1 cellular context compared by ENCODE assay signal in the genomic region with DNA sequence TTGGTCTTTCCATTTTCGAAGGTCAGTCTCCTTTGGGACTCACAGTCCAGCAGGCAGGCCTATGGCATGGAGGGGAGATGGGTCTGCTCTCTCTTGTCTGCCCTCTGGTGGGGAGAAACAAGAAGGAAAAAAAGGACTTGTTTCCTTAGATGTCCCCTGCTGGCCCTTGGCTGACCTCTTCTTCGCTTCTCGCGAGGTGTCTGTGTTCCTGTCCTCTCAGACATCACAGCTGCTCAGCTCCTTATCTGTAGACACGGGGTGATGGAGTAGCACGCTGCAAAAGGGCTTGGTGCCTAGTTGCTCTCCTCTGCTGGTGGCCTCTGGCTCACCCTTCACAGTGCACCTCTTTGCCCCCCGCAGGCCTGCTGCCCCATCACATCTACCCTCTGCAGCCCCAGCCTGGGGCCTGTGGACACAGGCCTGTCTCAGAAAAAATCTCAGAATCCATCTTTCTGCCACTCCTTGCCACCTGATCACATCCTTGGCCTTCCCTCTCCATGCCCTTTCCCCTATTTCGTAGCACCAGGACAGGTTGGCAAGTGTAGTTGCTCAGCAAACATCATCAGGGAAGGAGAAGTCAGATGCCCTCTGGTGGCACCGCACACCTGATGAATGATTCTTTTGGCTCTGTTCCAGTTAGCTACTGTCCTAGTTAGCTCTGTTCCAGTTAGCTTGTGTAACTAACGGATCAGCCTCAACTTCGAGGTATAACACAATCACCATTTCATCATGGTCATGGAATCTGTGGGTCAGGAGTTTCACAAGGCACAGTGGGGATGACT.
TF ChIP-seq lines count a peak whose summit lies in the region.

No MANE protein-coding gene starts in this region.

TF ChIP-seq in HepG2, 621 proteins besides CTCF, POLR2A, EP300 and RAD21 (continued from another document and continues in another):
- TF ChIP-seq, protein P1, sequence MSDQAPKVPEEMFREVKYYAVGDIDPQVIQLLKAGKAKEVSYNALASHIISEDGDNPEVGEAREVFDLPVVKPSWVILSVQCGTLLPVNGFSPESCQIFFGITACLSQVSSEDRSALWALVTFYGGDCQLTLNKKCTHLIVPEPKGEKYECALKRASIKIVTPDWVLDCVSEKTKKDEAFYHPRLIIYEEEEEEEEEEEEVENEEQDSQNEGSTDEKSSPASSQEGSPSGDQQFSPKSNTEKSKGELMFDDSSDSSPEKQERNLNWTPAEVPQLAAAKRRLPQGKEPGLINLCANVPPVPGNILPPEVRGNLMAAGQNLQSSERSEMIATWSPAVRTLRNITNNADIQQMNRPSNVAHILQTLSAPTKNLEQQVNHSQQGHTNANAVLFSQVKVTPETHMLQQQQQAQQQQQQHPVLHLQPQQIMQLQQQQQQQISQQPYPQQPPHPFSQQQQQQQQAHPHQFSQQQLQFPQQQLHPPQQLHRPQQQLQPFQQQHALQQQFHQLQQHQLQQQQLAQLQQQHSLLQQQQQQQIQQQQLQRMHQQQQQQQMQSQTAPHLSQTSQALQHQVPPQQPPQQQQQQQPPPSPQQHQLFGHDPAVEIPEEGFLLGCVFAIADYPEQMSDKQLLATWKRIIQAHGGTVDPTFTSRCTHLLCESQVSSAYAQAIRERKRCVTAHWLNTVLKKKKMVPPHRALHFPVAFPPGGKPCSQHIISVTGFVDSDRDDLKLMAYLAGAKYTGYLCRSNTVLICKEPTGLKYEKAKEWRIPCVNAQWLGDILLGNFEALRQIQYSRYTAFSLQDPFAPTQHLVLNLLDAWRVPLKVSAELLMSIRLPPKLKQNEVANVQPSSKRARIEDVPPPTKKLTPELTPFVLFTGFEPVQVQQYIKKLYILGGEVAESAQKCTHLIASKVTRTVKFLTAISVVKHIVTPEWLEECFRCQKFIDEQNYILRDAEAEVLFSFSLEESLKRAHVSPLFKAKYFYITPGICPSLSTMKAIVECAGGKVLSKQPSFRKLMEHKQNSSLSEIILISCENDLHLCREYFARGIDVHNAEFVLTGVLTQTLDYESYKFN (CRISPR knock-in tag; conservative IDR thresholded peaks at IDR 0.05), result 0 out of 2 replicates have a peak, but pooled peaks have one; percentile 33
- TF ChIP-seq HDAC1 (CRISPR knock-in tag; IDR thresholded peaks at IDR 0.05), result 0 out of 2 replicates have a peak, but pooled peaks have one; percentile 49
- TF ChIP-seq ZNF850 (CRISPR knock-in tag; conservative IDR thresholded peaks at IDR 0.05), result 0 out of 2 replicates have a peak, but pooled peaks have one; percentile 15
- TF ChIP-seq CREB1 (IDR thresholded peaks at IDR 0.05), result no peak
- TF ChIP-seq CREB1 (CRISPR knock-in tag; IDR thresholded peaks at IDR 0.05), result peak; percentile 49; the same call in 1 of the 2 replicates
- TF ChIP-seq, protein P2, sequence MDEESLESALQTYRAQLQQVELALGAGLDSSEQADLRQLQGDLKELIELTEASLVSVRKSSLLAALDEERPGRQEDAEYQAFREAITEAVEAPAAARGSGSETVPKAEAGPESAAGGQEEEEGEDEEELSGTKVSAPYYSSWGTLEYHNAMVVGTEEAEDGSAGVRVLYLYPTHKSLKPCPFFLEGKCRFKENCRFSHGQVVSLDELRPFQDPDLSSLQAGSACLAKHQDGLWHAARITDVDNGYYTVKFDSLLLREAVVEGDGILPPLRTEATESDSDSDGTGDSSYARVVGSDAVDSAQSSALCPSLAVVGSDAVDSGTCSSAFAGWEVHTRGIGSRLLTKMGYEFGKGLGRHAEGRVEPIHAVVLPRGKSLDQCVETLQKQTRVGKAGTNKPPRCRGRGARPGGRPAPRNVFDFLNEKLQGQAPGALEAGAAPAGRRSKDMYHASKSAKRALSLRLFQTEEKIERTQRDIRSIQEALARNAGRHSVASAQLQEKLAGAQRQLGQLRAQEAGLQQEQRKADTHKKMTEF (CRISPR knock-in tag; IDR thresholded peaks at IDR 0.05), result peak; percentile 47; the same call in 1 of the 2 replicates
- TF ChIP-seq, protein P3, sequence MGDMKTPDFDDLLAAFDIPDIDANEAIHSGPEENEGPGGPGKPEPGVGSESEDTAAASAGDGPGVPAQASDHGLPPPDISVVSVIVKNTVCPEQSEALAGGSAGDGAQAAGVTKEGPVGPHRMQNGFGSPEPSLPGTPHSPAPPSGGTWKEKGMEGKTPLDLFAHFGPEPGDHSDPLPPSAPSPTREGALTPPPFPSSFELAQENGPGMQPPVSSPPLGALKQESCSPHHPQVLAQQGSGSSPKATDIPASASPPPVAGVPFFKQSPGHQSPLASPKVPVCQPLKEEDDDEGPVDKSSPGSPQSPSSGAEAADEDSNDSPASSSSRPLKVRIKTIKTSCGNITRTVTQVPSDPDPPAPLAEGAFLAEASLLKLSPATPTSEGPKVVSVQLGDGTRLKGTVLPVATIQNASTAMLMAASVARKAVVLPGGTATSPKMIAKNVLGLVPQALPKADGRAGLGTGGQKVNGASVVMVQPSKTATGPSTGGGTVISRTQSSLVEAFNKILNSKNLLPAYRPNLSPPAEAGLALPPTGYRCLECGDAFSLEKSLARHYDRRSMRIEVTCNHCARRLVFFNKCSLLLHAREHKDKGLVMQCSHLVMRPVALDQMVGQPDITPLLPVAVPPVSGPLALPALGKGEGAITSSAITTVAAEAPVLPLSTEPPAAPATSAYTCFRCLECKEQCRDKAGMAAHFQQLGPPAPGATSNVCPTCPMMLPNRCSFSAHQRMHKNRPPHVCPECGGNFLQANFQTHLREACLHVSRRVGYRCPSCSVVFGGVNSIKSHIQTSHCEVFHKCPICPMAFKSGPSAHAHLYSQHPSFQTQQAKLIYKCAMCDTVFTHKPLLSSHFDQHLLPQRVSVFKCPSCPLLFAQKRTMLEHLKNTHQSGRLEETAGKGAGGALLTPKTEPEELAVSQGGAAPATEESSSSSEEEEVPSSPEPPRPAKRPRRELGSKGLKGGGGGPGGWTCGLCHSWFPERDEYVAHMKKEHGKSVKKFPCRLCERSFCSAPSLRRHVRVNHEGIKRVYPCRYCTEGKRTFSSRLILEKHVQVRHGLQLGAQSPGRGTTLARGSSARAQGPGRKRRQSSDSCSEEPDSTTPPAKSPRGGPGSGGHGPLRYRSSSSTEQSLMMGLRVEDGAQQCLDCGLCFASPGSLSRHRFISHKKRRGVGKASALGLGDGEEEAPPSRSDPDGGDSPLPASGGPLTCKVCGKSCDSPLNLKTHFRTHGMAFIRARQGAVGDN (CRISPR knock-in tag; IDR thresholded peaks at IDR 0.05), result peak; percentile 44; the same call in 1 of the 2 replicates
- TF ChIP-seq FOSL2 (CRISPR knock-in tag; IDR thresholded peaks at IDR 0.05), result peak; percentile 63
- TF ChIP-seq TEAD3 (CRISPR knock-in tag; optimal IDR thresholded peaks at IDR 0.05; ENCODE audit: borderline replicate concordance), result peak; percentile 58
- TF ChIP-seq ZNF317 (CRISPR knock-in tag; IDR thresholded peaks at IDR 0.05), result peak; percentile 74; the same call in 1 of the 2 replicates
- TF ChIP-seq BCL6 (CRISPR knock-in tag; IDR thresholded peaks at IDR 0.05), result peak; percentile 41; the same call in 1 of the 2 replicates
- TF ChIP-seq MAF1 (CRISPR knock-in tag; IDR thresholded peaks at IDR 0.05; ENCODE audit: borderline replicate concordance), result no peak
- TF ChIP-seq, protein P4, sequence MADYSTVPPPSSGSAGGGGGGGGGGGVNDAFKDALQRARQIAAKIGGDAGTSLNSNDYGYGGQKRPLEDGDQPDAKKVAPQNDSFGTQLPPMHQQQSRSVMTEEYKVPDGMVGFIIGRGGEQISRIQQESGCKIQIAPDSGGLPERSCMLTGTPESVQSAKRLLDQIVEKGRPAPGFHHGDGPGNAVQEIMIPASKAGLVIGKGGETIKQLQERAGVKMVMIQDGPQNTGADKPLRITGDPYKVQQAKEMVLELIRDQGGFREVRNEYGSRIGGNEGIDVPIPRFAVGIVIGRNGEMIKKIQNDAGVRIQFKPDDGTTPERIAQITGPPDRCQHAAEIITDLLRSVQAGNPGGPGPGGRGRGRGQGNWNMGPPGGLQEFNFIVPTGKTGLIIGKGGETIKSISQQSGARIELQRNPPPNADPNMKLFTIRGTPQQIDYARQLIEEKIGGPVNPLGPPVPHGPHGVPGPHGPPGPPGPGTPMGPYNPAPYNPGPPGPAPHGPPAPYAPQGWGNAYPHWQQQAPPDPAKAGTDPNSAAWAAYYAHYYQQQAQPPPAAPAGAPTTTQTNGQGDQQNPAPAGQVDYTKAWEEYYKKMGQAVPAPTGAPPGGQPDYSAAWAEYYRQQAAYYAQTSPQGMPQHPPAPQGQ (CRISPR knock-in tag; IDR thresholded peaks at IDR 0.05; ENCODE audit: borderline replicate concordance), result no peak
- TF ChIP-seq, protein P5, sequence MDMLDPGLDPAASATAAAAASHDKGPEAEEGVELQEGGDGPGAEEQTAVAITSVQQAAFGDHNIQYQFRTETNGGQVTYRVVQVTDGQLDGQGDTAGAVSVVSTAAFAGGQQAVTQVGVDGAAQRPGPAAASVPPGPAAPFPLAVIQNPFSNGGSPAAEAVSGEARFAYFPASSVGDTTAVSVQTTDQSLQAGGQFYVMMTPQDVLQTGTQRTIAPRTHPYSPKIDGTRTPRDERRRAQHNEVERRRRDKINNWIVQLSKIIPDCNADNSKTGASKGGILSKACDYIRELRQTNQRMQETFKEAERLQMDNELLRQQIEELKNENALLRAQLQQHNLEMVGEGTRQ (IDR thresholded peaks at IDR 0.05; ENCODE audit: low read depth, low read length), result no peak
- TF ChIP-seq, protein P5 (CRISPR knock-in tag; IDR thresholded peaks at IDR 0.05; ENCODE audit: borderline replicate concordance), result no peak
- peak; percentile 25; the same call in 1 of the 2 replicates for TF ChIP-seq KAT8 (CRISPR knock-in tag; IDR thresholded peaks at IDR 0.05)
- TF ChIP-seq HNF4A (CRISPR knock-in tag; IDR thresholded peaks at IDR 0.05), result 0 out of 2 replicates have a peak, but pooled peaks have one; percentile 16
- peak; percentile 32; the same call in 1 of the 2 replicates for TF ChIP-seq NR2F6 (IDR thresholded peaks at IDR 0.05)
- TF ChIP-seq NR2F6 (CRISPR knock-in tag; IDR thresholded peaks at IDR 0.05), result peak; percentile 41; the same call in 1 of the 2 replicates
- TF ChIP-seq, protein P6, sequence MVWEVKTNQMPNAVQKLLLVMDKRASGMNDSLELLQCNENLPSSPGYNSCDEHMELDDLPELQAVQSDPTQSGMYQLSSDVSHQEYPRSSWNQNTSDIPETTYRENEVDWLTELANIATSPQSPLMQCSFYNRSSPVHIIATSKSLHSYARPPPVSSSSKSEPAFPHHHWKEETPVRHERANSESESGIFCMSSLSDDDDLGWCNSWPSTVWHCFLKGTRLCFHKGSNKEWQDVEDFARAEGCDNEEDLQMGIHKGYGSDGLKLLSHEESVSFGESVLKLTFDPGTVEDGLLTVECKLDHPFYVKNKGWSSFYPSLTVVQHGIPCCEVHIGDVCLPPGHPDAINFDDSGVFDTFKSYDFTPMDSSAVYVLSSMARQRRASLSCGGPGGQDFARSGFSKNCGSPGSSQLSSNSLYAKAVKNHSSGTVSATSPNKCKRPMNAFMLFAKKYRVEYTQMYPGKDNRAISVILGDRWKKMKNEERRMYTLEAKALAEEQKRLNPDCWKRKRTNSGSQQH (CRISPR knock-in tag; IDR thresholded peaks at IDR 0.05; ENCODE audit: low read depth), result 0 out of 2 replicates have a peak, but pooled peaks have one; percentile 17
- peak; percentile 86 for TF ChIP-seq RXRA (CRISPR knock-in tag; IDR thresholded peaks at IDR 0.05)
- TF ChIP-seq, protein P7, sequence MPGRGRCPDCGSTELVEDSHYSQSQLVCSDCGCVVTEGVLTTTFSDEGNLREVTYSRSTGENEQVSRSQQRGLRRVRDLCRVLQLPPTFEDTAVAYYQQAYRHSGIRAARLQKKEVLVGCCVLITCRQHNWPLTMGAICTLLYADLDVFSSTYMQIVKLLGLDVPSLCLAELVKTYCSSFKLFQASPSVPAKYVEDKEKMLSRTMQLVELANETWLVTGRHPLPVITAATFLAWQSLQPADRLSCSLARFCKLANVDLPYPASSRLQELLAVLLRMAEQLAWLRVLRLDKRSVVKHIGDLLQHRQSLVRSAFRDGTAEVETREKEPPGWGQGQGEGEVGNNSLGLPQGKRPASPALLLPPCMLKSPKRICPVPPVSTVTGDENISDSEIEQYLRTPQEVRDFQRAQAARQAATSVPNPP (CRISPR knock-in tag; IDR thresholded peaks at IDR 0.05), result no peak
- 0 out of 2 replicates have a peak, but pooled peaks have one; percentile 19 for TF ChIP-seq ZNF121 (CRISPR knock-in tag; IDR thresholded peaks at IDR 0.05)
- peak; percentile 60; the same call in 1 of the 2 replicates for TF ChIP-seq ZFP82 (CRISPR knock-in tag; IDR thresholded peaks at IDR 0.05; ENCODE audit: borderline replicate concordance)
- TF ChIP-seq, protein P8, sequence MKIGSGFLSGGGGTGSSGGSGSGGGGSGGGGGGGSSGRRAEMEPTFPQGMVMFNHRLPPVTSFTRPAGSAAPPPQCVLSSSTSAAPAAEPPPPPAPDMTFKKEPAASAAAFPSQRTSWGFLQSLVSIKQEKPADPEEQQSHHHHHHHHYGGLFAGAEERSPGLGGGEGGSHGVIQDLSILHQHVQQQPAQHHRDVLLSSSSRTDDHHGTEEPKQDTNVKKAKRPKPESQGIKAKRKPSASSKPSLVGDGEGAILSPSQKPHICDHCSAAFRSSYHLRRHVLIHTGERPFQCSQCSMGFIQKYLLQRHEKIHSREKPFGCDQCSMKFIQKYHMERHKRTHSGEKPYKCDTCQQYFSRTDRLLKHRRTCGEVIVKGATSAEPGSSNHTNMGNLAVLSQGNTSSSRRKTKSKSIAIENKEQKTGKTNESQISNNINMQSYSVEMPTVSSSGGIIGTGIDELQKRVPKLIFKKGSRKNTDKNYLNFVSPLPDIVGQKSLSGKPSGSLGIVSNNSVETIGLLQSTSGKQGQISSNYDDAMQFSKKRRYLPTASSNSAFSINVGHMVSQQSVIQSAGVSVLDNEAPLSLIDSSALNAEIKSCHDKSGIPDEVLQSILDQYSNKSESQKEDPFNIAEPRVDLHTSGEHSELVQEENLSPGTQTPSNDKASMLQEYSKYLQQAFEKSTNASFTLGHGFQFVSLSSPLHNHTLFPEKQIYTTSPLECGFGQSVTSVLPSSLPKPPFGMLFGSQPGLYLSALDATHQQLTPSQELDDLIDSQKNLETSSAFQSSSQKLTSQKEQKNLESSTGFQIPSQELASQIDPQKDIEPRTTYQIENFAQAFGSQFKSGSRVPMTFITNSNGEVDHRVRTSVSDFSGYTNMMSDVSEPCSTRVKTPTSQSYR (CRISPR knock-in tag; IDR thresholded peaks at IDR 0.05; ENCODE audit: borderline replicate concordance), result 0 out of 2 replicates have a peak, but pooled peaks have one; percentile 9
- TF ChIP-seq, protein P9, sequence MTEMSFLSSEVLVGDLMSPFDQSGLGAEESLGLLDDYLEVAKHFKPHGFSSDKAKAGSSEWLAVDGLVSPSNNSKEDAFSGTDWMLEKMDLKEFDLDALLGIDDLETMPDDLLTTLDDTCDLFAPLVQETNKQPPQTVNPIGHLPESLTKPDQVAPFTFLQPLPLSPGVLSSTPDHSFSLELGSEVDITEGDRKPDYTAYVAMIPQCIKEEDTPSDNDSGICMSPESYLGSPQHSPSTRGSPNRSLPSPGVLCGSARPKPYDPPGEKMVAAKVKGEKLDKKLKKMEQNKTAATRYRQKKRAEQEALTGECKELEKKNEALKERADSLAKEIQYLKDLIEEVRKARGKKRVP (CRISPR knock-in tag; IDR thresholded peaks at IDR 0.05), result peak in 1 of 2 experiments; percentile 40; a peak in 1 of 4 replicates
- peak; percentile 17 for TF ChIP-seq YY1 (IDR thresholded peaks at IDR 0.05; ENCODE audit: insufficient read depth, insufficient replicate concordance, low read depth, low read length)
- no peak for TF ChIP-seq ZNF775 (CRISPR knock-in tag; IDR thresholded peaks at IDR 0.05; ENCODE audit: borderline replicate concordance)
- TF ChIP-seq ZFX (CRISPR knock-in tag; IDR thresholded peaks at IDR 0.05; ENCODE audit: low read depth), result peak; percentile 55
- TF ChIP-seq ZNF337 (CRISPR knock-in tag; IDR thresholded peaks at IDR 0.05; ENCODE audit: borderline replicate concordance, low read depth), result no peak
- peak; percentile 9; the same call in 1 of the 2 replicates for TF ChIP-seq RXRB (CRISPR knock-in tag; IDR thresholded peaks at IDR 0.05; ENCODE audit: borderline replicate concordance)
